1 cellular context compared by ENCODE assay signal in genomic region chr6:96837138-96837971, GRCh38.
A peak's percentile ranks its signal among the peaks of the same experiment; 100 is the strongest.
TF ChIP-seq lines count a peak whose summit lies in the region.

GPR63 (minus strand) TSS chr6:96837477; CDS start chr6:96799731, 37,746 bp downstream.

TF ChIP-seq in HEK293, 187 proteins besides CTCF, POLR2A, EP300 and RAD21 (continued from another document and continues in another):
- TF ChIP-seq ZNF18 (tag by site-specific recombination; IDR thresholded peaks at IDR 0.05) (no peak), ZNF157 (tag by site-specific recombination; IDR thresholded peaks at IDR 0.05) (no peak), ZNF449 (tag by site-specific recombination; IDR thresholded peaks at IDR 0.05) (no peak), OVOL3 (tag by site-specific recombination; IDR thresholded peaks at IDR 0.05) (no peak), ZSCAN30 (tag by site-specific recombination; IDR thresholded peaks at IDR 0.05) (no peak; the same call in none of the 2 replicates), KLF10 (tag by site-specific recombination; IDR thresholded peaks at IDR 0.05) (no peak), PRDM6 (tag by site-specific recombination; IDR thresholded peaks at IDR 0.05) (no peak), PRDM4 (tag by site-specific recombination; IDR thresholded peaks at IDR 0.05) (no peak), TRIM28 (IDR thresholded peaks at IDR 0.05; ENCODE audit: borderline replicate concordance, low read length) (no peak; the same call in 1 of the 2 replicates), ZNF121 (tag by site-specific recombination; IDR thresholded peaks at IDR 0.05) (no peak), ZNF248 (tag by site-specific recombination; IDR thresholded peaks at IDR 0.05) (no peak), ZNF184 (tag by site-specific recombination; IDR thresholded peaks at IDR 0.05) (no peak), ZNF155 (tag by site-specific recombination; IDR thresholded peaks at IDR 0.05) (no peak), PATZ1 (tag by site-specific recombination; IDR thresholded peaks at IDR 0.05) (peak; percentile 74), ZNF366 (tag by site-specific recombination; conservative IDR thresholded peaks at IDR 0.05) (peak; percentile 85), MYNN (tag by site-specific recombination; IDR thresholded peaks at IDR 0.05; ENCODE audit: borderline replicate concordance) (no peak), ZFHX2 (tag by site-specific recombination; conservative IDR thresholded peaks at IDR 0.05) (peak; percentile 73), ZNF777 (tag by site-specific recombination; IDR thresholded peaks at IDR 0.05; ENCODE audit: borderline replicate concordance) (no peak), ZNF202 (tag by site-specific recombination; IDR thresholded peaks at IDR 0.05; ENCODE audit: borderline replicate concordance) (no peak), ZNF621 (tag by site-specific recombination; IDR thresholded peaks at IDR 0.05) (no peak), ZNF10 (tag by site-specific recombination; IDR thresholded peaks at IDR 0.05) (no peak), ZNF518A (tag by site-specific recombination; conservative IDR thresholded peaks at IDR 0.05; ENCODE audit: low read depth) (no peak), IKZF3 (tag by site-specific recombination; IDR thresholded peaks at IDR 0.05) (no peak), YY1 (tag by site-specific recombination; IDR thresholded peaks at IDR 0.05) (no peak), ZNF558 (tag by site-specific recombination; IDR thresholded peaks at IDR 0.05) (no peak), ZNF223 (tag by site-specific recombination; IDR thresholded peaks at IDR 0.05) (peak; percentile 49; the same call in 1 of the 2 replicates), ZBTB48 (tag by site-specific recombination; IDR thresholded peaks at IDR 0.05) (peak; percentile 83; the same call in 1 of the 2 replicates), GLI2 (tag by site-specific recombination; IDR thresholded peaks at IDR 0.05; ENCODE audit: borderline replicate concordance, low read depth) (no peak), OSR2 (tag by site-specific recombination; IDR thresholded peaks at IDR 0.05) (no peak), ZNF626 (tag by site-specific recombination; IDR thresholded peaks at IDR 0.05) (no peak), ZBTB26 (tag by site-specific recombination; optimal IDR thresholded peaks at IDR 0.05) (peak; percentile 96), GFI1B (tag by site-specific recombination; IDR thresholded peaks at IDR 0.05) (no peak), ZNF350 (tag by site-specific recombination; IDR thresholded peaks at IDR 0.05) (no peak), ZNF354C (tag by site-specific recombination; IDR thresholded peaks at IDR 0.05; ENCODE audit: borderline replicate concordance, low read depth) (no peak), EGR2 (tag by site-specific recombination; IDR thresholded peaks at IDR 0.05; ENCODE audit: low read depth) (peak; percentile 88), ZNF580 (tag by site-specific recombination; IDR thresholded peaks at IDR 0.05) (peak; percentile 82), ZSCAN4 (tag by site-specific recombination; IDR thresholded peaks at IDR 0.05) (no peak), ZNF48 (tag by site-specific recombination; IDR thresholded peaks at IDR 0.05) (no peak), ZNF785 (tag by site-specific recombination; IDR thresholded peaks at IDR 0.05) (no peak), KLF1 (tag by site-specific recombination; IDR thresholded peaks at IDR 0.05) (peak; percentile 82), ZNF610 (tag by site-specific recombination; IDR thresholded peaks at IDR 0.05; ENCODE audit: borderline replicate concordance) (peak; percentile 64; the same call in 1 of the 2 replicates), ZNF560 (tag by site-specific recombination; IDR thresholded peaks at IDR 0.05; ENCODE audit: borderline replicate concordance) (no peak)
